Comparison of ENCODE assay signal across 10 cellular contexts in the genomic region with DNA sequence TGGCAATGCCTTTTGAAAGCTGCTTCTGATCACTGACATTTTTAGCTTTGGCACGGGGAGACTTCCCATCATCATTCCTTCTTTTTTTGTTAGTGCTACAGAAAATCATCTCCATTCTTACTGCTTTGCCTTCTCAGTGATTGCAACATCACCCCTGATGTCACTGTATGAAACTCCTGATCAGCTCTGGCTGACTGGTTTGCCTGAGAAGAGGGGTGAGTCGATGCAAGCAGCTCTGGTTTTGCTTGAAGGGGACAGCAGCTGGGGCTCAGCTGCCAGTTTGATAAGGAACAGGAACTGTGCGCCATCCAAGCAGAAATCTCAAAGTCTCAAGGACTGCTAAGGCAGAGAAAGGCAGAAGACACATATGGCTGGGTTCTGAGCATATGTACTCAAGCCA.
DNase-seq lines count a peak whose midpoint lies in the region; ATAC-seq and TF ChIP-seq lines count a peak whose summit lies in the region.
"Had no signal": no experiment of that assay in that cellular context is flagged by ENCODE, and none has a peak within 500 bp of the region (broad histone marks: within the 10 kb centered on the region; RNA-seq: fewer than 3 reads in every experiment).

No MANE protein-coding gene starts in this region.

- no peaks in the 10 kb centered on the region for H3K36me3 ChIP-seq in left ventricle myocardium inferior
- H3K36me3 ChIP-seq: pancreas had no signal

- no peak for TF ChIP-seq CTCF in left ventricle myocardium inferior (IDR thresholded peaks at IDR 0.05; ENCODE audit: borderline replicate concordance)

- peaks cover 13% of the 10 kb centered on the region for H3K9me3 ChIP-seq in left ventricle myocardium inferior (replicated peaks)
- H3K9me3 ChIP-seq: pancreas had no signal

- no peak overlapping the region for H3K27ac ChIP-seq in left ventricle myocardium inferior (replicated peaks)
- H3K27ac ChIP-seq in substantia nigra (ENCODE audit: low read depth, low read length, poor library complexity, severe bottlenecking), result no peak overlapping the region
- H3K27ac ChIP-seq: pancreas had no signal

- no peaks in the 10 kb centered on the region for H3K27me3 ChIP-seq in left ventricle myocardium inferior (ENCODE audit: low read depth)

- no peak for ATAC-seq in SK-N-SH treated with all-trans-retinoic acid at 6 μM for 48 hours

- intact Hi-C loops in left ventricle myocardium inferior (cut with micrococcal nuclease), result no loop called here

- no peak overlapping the region for H3K4me3 ChIP-seq in left ventricle myocardium inferior
- H3K4me3 ChIP-seq: pancreas had no signal

- no peaks in the 10 kb centered on the region for H3K4me1 ChIP-seq in left ventricle myocardium inferior
- H3K4me1 ChIP-seq: pancreas had no signal

- DNase-seq in H4 (ENCODE audit: low spot score), result peak; percentile 9
- DNase-seq in OCI-M1 (lab: John Stamatoyannopoulos, UW), result peak; percentile 63
- peak; percentile 15 for DNase-seq in left ventricle myocardium inferior
- DNase-seq in superior temporal gyrus (ENCODE audit: extremely low spot score), result peak; percentile 59
- no peak for DNase-seq in substantia nigra (lab: John Stamatoyannopoulos, UW)
- no peak for DNase-seq in GF-D8 (lab: John Stamatoyannopoulos, UW)
- DNase-seq: activated naive CD4-positive, alpha-beta T cell treated with anti-CD3 and anti-CD28 coated beads for 36 hours; NCI-H2107; pancreas had no signal

TF ChIP-seq in SK-N-SH treated with all-trans-retinoic acid at 6 μM for 48 hours, 23 proteins besides CTCF, POLR2A, EP300 and RAD21:
- TF ChIP-seq ESRRG (CRISPR knock-in tag; IDR thresholded peaks at IDR 0.05) (no peak), PPARA (CRISPR knock-in tag; IDR thresholded peaks at IDR 0.05; ENCODE audit: borderline replicate concordance) (no peak), CSDC2 (CRISPR knock-in tag; IDR thresholded peaks at IDR 0.05) (no peak), RARB (CRISPR knock-in tag; IDR thresholded peaks at IDR 0.05) (no peak), ZNF8 (CRISPR knock-in tag; IDR thresholded peaks at IDR 0.05) (no peak), TCF4 (CRISPR knock-in tag; IDR thresholded peaks at IDR 0.05; ENCODE audit: borderline replicate concordance) (no peak), ZNF70 (CRISPR knock-in tag; IDR thresholded peaks at IDR 0.05) (no peak), ARNTL (CRISPR knock-in tag; IDR thresholded peaks at IDR 0.05; ENCODE audit: borderline replicate concordance, low read depth) (no peak), ZNF565 (CRISPR knock-in tag; conservative IDR thresholded peaks at IDR 0.05; ENCODE audit: low read depth) (no peak), BACH2 (CRISPR knock-in tag; IDR thresholded peaks at IDR 0.05; ENCODE audit: borderline replicate concordance) (no peak), OSR1 (CRISPR knock-in tag; IDR thresholded peaks at IDR 0.05) (no peak)
- TF ChIP-seq, protein P1, sequence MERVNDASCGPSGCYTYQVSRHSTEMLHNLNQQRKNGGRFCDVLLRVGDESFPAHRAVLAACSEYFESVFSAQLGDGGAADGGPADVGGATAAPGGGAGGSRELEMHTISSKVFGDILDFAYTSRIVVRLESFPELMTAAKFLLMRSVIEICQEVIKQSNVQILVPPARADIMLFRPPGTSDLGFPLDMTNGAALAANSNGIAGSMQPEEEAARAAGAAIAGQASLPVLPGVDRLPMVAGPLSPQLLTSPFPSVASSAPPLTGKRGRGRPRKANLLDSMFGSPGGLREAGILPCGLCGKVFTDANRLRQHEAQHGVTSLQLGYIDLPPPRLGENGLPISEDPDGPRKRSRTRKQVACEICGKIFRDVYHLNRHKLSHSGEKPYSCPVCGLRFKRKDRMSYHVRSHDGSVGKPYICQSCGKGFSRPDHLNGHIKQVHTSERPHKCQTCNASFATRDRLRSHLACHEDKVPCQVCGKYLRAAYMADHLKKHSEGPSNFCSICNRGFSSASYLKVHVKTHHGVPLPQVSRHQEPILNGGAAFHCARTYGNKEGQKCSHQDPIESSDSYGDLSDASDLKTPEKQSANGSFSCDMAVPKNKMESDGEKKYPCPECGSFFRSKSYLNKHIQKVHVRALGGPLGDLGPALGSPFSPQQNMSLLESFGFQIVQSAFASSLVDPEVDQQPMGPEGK (CRISPR knock-in tag; IDR thresholded peaks at IDR 0.05; ENCODE audit: borderline replicate concordance), result no peak
- TF ChIP-seq, protein P2, sequence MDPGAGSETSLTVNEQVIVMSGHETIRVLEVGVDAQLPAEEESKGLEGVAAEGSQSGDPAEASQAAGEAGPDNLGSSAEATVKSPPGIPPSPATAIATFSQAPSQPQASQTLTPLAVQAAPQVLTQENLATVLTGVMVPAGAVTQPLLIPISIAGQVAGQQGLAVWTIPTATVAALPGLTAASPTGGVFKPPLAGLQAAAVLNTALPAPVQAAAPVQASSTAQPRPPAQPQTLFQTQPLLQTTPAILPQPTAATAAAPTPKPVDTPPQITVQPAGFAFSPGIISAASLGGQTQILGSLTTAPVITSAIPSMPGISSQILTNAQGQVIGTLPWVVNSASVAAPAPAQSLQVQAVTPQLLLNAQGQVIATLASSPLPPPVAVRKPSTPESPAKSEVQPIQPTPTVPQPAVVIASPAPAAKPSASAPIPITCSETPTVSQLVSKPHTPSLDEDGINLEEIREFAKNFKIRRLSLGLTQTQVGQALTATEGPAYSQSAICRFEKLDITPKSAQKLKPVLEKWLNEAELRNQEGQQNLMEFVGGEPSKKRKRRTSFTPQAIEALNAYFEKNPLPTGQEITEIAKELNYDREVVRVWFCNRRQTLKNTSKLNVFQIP (CRISPR knock-in tag; IDR thresholded peaks at IDR 0.05; ENCODE audit: borderline replicate concordance, low read depth), result no peak
- TF ChIP-seq, protein P3, sequence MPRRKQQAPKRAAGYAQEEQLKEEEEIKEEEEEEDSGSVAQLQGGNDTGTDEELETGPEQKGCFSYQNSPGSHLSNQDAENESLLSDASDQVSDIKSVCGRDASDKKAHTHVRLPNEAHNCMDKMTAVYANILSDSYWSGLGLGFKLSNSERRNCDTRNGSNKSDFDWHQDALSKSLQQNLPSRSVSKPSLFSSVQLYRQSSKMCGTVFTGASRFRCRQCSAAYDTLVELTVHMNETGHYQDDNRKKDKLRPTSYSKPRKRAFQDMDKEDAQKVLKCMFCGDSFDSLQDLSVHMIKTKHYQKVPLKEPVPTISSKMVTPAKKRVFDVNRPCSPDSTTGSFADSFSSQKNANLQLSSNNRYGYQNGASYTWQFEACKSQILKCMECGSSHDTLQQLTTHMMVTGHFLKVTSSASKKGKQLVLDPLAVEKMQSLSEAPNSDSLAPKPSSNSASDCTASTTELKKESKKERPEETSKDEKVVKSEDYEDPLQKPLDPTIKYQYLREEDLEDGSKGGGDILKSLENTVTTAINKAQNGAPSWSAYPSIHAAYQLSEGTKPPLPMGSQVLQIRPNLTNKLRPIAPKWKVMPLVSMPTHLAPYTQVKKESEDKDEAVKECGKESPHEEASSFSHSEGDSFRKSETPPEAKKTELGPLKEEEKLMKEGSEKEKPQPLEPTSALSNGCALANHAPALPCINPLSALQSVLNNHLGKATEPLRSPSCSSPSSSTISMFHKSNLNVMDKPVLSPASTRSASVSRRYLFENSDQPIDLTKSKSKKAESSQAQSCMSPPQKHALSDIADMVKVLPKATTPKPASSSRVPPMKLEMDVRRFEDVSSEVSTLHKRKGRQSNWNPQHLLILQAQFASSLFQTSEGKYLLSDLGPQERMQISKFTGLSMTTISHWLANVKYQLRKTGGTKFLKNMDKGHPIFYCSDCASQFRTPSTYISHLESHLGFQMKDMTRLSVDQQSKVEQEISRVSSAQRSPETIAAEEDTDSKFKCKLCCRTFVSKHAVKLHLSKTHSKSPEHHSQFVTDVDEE (CRISPR knock-in tag; IDR thresholded peaks at IDR 0.05), result no peak

Comparison
In these comparisons a context has a peak if more than half of its experiments do, and no peak if none do; other contexts are left out.
1. DNase-seq: peak in H4 (single experiment), OCI-M1 (single experiment), left ventricle myocardium inferior (single experiment) and superior temporal gyrus (single experiment); none in substantia nigra (0 of 49) and GF-D8 (single experiment).